Comparison of ENCODE assay signal across 1 cellular context in the genomic region with DNA sequence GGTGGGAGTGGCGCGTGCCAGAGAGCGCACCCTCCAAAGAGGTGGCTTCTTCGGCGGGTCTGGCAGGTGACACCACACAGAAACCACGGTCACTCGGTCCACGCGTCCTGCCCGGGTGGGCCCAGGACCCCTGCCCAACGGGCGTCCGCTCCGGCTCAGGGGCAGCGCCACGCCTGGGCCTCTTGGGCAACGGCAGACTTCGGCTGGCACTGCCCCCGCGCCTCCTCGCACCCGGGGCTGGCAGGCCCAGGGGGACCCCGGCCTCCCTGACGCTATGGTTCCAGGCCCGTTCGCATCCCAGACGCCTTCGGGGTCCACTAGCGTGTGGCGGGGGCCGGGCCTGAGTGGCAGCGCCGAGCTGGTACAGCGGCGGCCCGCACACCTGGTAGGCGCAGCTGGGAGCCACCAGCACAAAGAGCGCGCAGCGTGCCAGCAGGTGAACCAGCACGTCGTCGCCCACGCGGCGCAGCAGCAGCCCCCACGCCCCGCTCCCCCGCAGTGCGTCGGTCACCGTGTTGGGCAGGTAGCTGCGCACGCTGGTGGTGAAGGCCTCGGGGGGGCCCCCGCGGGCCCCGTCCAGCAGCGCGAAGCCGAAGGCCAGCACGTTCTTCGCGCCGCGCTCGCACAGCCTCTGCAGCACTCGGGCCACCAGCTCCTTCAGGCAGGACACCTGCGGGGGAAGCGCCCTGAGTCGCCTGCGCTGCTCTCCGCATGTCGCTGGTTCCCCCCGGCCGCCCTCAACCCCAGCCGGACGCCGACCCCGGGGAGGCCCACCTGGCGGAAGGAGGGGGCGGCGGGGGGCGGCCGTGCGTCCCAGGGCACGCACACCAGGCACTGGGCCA.
TF ChIP-seq lines count a peak whose summit lies in the region.

No MANE protein-coding gene starts in this region.

TF ChIP-seq in H1, 55 proteins besides CTCF, POLR2A, EP300 and RAD21:
- TF ChIP-seq ZNF274 (IDR thresholded peaks at IDR 0.05; ENCODE audit: borderline replicate concordance, extremely low read depth, low read length) = no peak
- no peak for TF ChIP-seq CBX5 (IDR thresholded peaks at IDR 0.05; ENCODE audit: low read depth, low read length)
- TF ChIP-seq JUN (IDR thresholded peaks at IDR 0.05; ENCODE audit: low read depth, low read length) = no peak
- no peak for TF ChIP-seq BACH1 (IDR thresholded peaks at IDR 0.05; ENCODE audit: low read length)
- no peak for TF ChIP-seq SRF (IDR thresholded peaks at IDR 0.05; ENCODE audit: low read depth, low read length)
- TF ChIP-seq, protein P1, sequence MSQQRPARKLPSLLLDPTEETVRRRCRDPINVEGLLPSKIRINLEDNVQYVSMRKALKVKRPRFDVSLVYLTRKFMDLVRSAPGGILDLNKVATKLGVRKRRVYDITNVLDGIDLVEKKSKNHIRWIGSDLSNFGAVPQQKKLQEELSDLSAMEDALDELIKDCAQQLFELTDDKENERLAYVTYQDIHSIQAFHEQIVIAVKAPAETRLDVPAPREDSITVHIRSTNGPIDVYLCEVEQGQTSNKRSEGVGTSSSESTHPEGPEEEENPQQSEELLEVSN (IDR thresholded peaks at IDR 0.05) = peak; percentile 73; the same call in 1 of the 2 replicates
- no peak for TF ChIP-seq GTF2F1 (IDR thresholded peaks at IDR 0.05; ENCODE audit: borderline replicate concordance, low read depth, low read length)
- TF ChIP-seq POLR2AphosphoS5 (IDR thresholded peaks at IDR 0.05; ENCODE audit: low read depth, low read length) = no peak
- TF ChIP-seq CREB1 (IDR thresholded peaks at IDR 0.05) = no peak
- no peak for TF ChIP-seq SUZ12 (IDR thresholded peaks at IDR 0.05; ENCODE audit: low read length)
- TF ChIP-seq RFX5 (IDR thresholded peaks at IDR 0.05; ENCODE audit: borderline replicate concordance, low read depth, low read length) = no peak
- no peak for TF ChIP-seq RBBP5 (IDR thresholded peaks at IDR 0.05; ENCODE audit: borderline replicate concordance, low read depth, low read length)
- TF ChIP-seq TEAD4 (IDR thresholded peaks at IDR 0.05; ENCODE audit: low read depth, low read length) = no peak
- TF ChIP-seq TBP (IDR thresholded peaks at IDR 0.05; ENCODE audit: low read depth, low read length) = no peak
- TF ChIP-seq MAFK (IDR thresholded peaks at IDR 0.05; ENCODE audit: low read depth, low read length) = no peak
- no peak for TF ChIP-seq CBX8 (IDR thresholded peaks at IDR 0.05; ENCODE audit: borderline replicate concordance, low read depth, low read length)
- TF ChIP-seq CEBPB (IDR thresholded peaks at IDR 0.05; ENCODE audit: low read depth, low read length) = no peak
- TF ChIP-seq KDM4A (IDR thresholded peaks at IDR 0.05; ENCODE audit: low read depth, low read length, severe bottlenecking) = peak; percentile 18
- TF ChIP-seq SP4 (IDR thresholded peaks at IDR 0.05; ENCODE audit: low read length) = no peak
- TF ChIP-seq GABPA (IDR thresholded peaks at IDR 0.05; ENCODE audit: borderline replicate concordance, insufficient read depth, low read length) = peak; percentile 77
- TF ChIP-seq CHD2 (IDR thresholded peaks at IDR 0.05; ENCODE audit: low read length) = no peak
- peak; percentile 70 for TF ChIP-seq MAX (IDR thresholded peaks at IDR 0.05)
- TF ChIP-seq, protein P2, sequence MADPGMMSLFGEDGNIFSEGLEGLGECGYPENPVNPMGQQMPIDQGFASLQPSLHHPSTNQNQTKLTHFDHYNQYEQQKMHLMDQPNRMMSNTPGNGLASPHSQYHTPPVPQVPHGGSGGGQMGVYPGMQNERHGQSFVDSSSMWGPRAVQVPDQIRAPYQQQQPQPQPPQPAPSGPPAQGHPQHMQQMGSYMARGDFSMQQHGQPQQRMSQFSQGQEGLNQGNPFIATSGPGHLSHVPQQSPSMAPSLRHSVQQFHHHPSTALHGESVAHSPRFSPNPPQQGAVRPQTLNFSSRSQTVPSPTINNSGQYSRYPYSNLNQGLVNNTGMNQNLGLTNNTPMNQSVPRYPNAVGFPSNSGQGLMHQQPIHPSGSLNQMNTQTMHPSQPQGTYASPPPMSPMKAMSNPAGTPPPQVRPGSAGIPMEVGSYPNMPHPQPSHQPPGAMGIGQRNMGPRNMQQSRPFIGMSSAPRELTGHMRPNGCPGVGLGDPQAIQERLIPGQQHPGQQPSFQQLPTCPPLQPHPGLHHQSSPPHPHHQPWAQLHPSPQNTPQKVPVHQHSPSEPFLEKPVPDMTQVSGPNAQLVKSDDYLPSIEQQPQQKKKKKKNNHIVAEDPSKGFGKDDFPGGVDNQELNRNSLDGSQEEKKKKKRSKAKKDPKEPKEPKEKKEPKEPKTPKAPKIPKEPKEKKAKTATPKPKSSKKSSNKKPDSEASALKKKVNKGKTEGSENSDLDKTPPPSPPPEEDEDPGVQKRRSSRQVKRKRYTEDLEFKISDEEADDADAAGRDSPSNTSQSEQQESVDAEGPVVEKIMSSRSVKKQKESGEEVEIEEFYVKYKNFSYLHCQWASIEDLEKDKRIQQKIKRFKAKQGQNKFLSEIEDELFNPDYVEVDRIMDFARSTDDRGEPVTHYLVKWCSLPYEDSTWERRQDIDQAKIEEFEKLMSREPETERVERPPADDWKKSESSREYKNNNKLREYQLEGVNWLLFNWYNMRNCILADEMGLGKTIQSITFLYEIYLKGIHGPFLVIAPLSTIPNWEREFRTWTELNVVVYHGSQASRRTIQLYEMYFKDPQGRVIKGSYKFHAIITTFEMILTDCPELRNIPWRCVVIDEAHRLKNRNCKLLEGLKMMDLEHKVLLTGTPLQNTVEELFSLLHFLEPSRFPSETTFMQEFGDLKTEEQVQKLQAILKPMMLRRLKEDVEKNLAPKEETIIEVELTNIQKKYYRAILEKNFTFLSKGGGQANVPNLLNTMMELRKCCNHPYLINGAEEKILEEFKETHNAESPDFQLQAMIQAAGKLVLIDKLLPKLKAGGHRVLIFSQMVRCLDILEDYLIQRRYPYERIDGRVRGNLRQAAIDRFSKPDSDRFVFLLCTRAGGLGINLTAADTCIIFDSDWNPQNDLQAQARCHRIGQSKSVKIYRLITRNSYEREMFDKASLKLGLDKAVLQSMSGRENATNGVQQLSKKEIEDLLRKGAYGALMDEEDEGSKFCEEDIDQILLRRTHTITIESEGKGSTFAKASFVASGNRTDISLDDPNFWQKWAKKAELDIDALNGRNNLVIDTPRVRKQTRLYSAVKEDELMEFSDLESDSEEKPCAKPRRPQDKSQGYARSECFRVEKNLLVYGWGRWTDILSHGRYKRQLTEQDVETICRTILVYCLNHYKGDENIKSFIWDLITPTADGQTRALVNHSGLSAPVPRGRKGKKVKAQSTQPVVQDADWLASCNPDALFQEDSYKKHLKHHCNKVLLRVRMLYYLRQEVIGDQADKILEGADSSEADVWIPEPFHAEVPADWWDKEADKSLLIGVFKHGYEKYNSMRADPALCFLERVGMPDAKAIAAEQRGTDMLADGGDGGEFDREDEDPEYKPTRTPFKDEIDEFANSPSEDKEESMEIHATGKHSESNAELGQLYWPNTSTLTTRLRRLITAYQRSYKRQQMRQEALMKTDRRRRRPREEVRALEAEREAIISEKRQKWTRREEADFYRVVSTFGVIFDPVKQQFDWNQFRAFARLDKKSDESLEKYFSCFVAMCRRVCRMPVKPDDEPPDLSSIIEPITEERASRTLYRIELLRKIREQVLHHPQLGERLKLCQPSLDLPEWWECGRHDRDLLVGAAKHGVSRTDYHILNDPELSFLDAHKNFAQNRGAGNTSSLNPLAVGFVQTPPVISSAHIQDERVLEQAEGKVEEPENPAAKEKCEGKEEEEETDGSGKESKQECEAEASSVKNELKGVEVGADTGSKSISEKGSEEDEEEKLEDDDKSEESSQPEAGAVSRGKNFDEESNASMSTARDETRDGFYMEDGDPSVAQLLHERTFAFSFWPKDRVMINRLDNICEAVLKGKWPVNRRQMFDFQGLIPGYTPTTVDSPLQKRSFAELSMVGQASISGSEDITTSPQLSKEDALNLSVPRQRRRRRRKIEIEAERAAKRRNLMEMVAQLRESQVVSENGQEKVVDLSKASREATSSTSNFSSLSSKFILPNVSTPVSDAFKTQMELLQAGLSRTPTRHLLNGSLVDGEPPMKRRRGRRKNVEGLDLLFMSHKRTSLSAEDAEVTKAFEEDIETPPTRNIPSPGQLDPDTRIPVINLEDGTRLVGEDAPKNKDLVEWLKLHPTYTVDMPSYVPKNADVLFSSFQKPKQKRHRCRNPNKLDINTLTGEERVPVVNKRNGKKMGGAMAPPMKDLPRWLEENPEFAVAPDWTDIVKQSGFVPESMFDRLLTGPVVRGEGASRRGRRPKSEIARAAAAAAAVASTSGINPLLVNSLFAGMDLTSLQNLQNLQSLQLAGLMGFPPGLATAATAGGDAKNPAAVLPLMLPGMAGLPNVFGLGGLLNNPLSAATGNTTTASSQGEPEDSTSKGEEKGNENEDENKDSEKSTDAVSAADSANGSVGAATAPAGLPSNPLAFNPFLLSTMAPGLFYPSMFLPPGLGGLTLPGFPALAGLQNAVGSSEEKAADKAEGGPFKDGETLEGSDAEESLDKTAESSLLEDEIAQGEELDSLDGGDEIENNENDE (IDR thresholded peaks at IDR 0.05; ENCODE audit: insufficient replicate concordance, low read length) = no peak
